Comparison of ENCODE assay signal across 34 cellular contexts in genomic region chr3:49620728-49621127, GRCh38.
"Had no signal": no experiment of that assay in that cellular context is flagged by ENCODE, and none has a peak within 500 bp of the region (broad histone marks: within the 10 kb centered on the region; RNA-seq: fewer than 3 reads in every experiment).

No MANE protein-coding gene starts in this region.

- DNase-seq: activated CD4-positive, alpha-beta T cell treated with anti-CD3 and anti-CD28 coated beads, Interleukin-2, amount 10 ng/mL, durations not matched to agents 24 days and 14 days; activated CD4-positive, alpha-beta T cell treated with anti-CD3 and anti-CD28 coated beads, Interleukin-2, amount 50 U/mL, for 4 hours; activated CD4-positive, CD25-positive, alpha-beta regulatory T cell; activated CD8-positive, alpha-beta T cell treated with anti-CD3 and anti-CD28 coated beads for 36 hours; activated effector memory CD4-positive, alpha-beta T cell treated with anti-CD3 and anti-CD28 coated beads, Interleukin-2, amount 50 U/mL, for 16 hours; activated naive CD4-positive, alpha-beta T cell; activated naive CD4-positive, alpha-beta T cell treated with anti-CD3 and anti-CD28 coated beads, Interleukin-2, amount 50 U/mL, for 16 hours; activated naive CD8-positive, alpha-beta T cell treated with anti-CD3 and anti-CD28 coated beads for 36 hours; activated T-cell treated with anti-CD3 and anti-CD28 coated beads, Interleukin-2, amount 50 U/mL, for 1 hour; activated T-cell treated with anti-CD3 and anti-CD28 coated beads, Interleukin-2, amount 50 U/mL, for 72 hours; amniotic stem cell; cerebellar nuclear complex; Karpas-422; KBM-7; NCI-H1048; NCI-H1436 treated with DMSO at 0.1 percent for 48 hours; NCI-H187; NCI-H2029 treated with DMSO at 0.1 percent for 48 hours; NCI-H2107; NCI-H2171; NCI-H510A; NCI-H526; NCI-H748 treated with DMSO at 0.1 percent for 48 hours; NK-92 treated with Interleukin-12 subunit alpha and Interleukin-12 subunit beta, amount 100 ng/mL, for 24 hours; PC-9; Right ventricle myocardium superior; SW 1271; T-helper 1 cell; T-helper 2 cell; T1000; WERI-Rb-1 had no signal

- FAIRE-seq: RCC 7860 had no signal

- H3K36me3 ChIP-seq: ascending aorta had no signal

- H3K4me3 ChIP-seq: ascending aorta, PC-9 had no signal

- H3K27me3 ChIP-seq: ascending aorta had no signal

- ATAC-seq: activated CD8-positive, alpha-beta T cell treated with anti-CD3 and anti-CD28 coated beads for 36 hours; activated T-cell treated with anti-CD3 and anti-CD28 coated beads, Interleukin-2, amount 50 U/mL, for 72 hours; activated T-helper 17 cell treated with anti-CD3 and anti-CD28 coated beads, Interleukin-2, amount 50 U/mL, for 72 hours had no signal
